Comparison of ENCODE assay signal across 10 cellular contexts in the genomic region with DNA sequence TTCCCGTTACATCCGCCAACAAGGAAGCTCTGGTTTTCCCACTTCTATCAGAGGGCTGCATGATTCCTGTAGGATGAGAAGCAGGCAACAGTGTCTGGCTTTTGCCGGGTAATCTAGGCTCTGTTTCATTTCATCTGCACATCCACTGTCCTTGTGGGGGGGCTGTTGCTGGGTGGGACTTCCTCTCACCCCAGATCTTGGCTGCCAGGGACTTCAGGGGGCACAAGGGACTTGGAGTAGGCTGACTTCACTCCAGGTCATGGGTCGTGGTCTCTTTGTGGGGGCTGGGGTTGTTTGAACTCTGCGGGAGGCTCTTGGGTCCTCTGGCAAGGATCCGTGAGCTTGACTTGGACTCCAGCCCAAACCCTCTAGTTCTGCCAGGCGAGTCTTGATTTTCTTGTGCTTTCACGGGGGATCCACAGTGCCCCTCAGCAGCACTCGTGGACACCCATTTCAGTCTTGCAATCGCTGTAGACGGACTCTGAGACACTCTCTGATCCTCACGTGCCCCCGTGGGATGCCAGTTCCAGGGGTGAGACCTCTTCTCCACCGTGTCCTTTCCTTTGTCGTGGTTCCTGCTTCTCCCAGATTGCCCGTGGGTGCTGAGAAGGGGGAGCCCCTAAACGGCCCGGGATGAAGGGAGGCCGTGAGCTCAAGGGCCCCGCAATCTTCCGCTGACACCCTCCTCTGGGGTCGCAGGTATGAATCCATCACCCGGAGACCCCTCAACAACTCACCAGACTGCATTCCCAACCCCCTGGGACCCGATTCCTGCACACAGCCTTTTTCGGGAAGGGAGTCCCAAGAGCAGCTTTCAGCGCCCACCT. TPM values are rescaled to one million over a fixed set of nuclear protein-coding genes. Genes with fewer than 3 reads are reported as not detected.
A peak's percentile ranks its signal among the peaks of the same experiment; 100 is the strongest.
DNase-seq lines count a peak whose midpoint lies in the region; ATAC-seq and TF ChIP-seq lines count a peak whose summit lies in the region.
"Had no signal": no experiment of that assay in that cellular context is flagged by ENCODE, and none has a peak within 500 bp of the region (broad histone marks: within the 10 kb centered on the region; RNA-seq: fewer than 3 reads in every experiment).

No MANE protein-coding gene starts in this region.

- H3K9me3 ChIP-seq in mesenchymal stem cell (ENCODE audit: control insufficient read depth, low read length) (peaks cover 3% of the 10 kb centered on the region), tibial artery (no peaks in the 10 kb centered on the region)

- H2AFZ ChIP-seq in mesenchymal stem cell (ENCODE audit: low read depth, low read length) = no peak overlapping the region

- no peaks in the 10 kb centered on the region for H3K79me1 ChIP-seq in mesenchymal stem cell (replicated peaks; ENCODE audit: low read length, poor library complexity, severe bottlenecking)

- intact Hi-C loops in tibial artery (cut with DNase I; ENCODE audit: low total_unique reads) = loop anchor here (10.0 kb wide), 1 partner anchor 87 kb away; a partner anchor contains a TSS

- H3K4me3 ChIP-seq in mesenchymal stem cell (ENCODE audit: insufficient read depth in 1 of 2, low read depth in 1 of 2, low read length in 2 of 2) (peak overlapping the region in 1 of 2 experiments; percentile 81), tibial artery (peak overlapping the region; percentile 46 to 61)
- H3K4me3 ChIP-seq: cardiac muscle cell had no signal

- no peak for ATAC-seq in activated T-cell treated with anti-CD3 and anti-CD28 coated beads, Interleukin-2, amount 50 U/mL, for 72 hours (replicated peaks in 1 of 2)
- ATAC-seq in central memory CD8-positive, alpha-beta T cell (replicated peaks; ENCODE audit: extremely low read depth, poor library complexity, severe bottlenecking) = no peak
- no peak for ATAC-seq in GM18517 (IDR thresholded peaks at IDR 0.05; ENCODE audit: unreplicated experiment)

- H3K4me1 Mint-ChIP-seq in activated T-cell treated with anti-CD3 and anti-CD28 coated beads, Interleukin-2, amount 50 U/mL, for 72 hours (ENCODE audit: low read depth) = peaks cover 21% of the 10 kb centered on the region
- peaks cover 18% of the 10 kb centered on the region for H3K4me1 Mint-ChIP-seq in central memory CD8-positive, alpha-beta T cell

- H3K36me3 ChIP-seq in mesenchymal stem cell (ENCODE audit: control insufficient read depth in 1 of 2, insufficient read depth in 2 of 2, low read depth in 1 of 2, low read length in 2 of 2) (no peaks in the 10 kb centered on the region), tibial artery (no peaks in the 10 kb centered on the region)
- H3K36me3 ChIP-seq: cardiac muscle cell had no signal

- H3K23ac ChIP-seq in mesenchymal stem cell (ENCODE audit: low read length in 2 of 2) = no peak overlapping the region

- H2BK5ac ChIP-seq in mesenchymal stem cell (ENCODE audit: low read depth, low read length, poor library complexity, severe bottlenecking) = no peak overlapping the region

- H3K4me1 ChIP-seq in mesenchymal stem cell (ENCODE audit: control insufficient read depth, insufficient read depth, low read depth, low read length) (no peaks in the 10 kb centered on the region), tibial artery (peaks cover 0 to 19% (median 9%) of the 10 kb centered on the region in 4 donors)

- peaks cover 77% of the 10 kb centered on the region for H3K27me3 Mint-ChIP-seq in activated T-cell treated with anti-CD3 and anti-CD28 coated beads, Interleukin-2, amount 50 U/mL, for 72 hours (ENCODE audit: low read depth)
- peaks cover 89% of the 10 kb centered on the region for H3K27me3 Mint-ChIP-seq in central memory CD8-positive, alpha-beta T cell

- H3K27ac ChIP-seq in mesenchymal stem cell (ENCODE audit: low read length, poor library complexity, severe bottlenecking) = no peak overlapping the region
- peak overlapping the region in 1 of 2 donors; percentile 22 for H3K27ac ChIP-seq in tibial artery
- H3K27ac ChIP-seq: cardiac muscle cell had no signal

- H2BK120ac ChIP-seq in mesenchymal stem cell (ENCODE audit: low read depth, low read length) = no peak overlapping the region

- TF ChIP-seq CTCF in tibial artery (IDR thresholded peaks at IDR 0.05) = no peak

- peaks cover 3 to 12% of the 10 kb centered on the region in 2 donors for H3K36me3 Mint-ChIP-seq in activated T-cell treated with anti-CD3 and anti-CD28 coated beads, Interleukin-2, amount 50 U/mL, for 72 hours (ENCODE audit: insufficient read depth in 2 of 2)
- H3K36me3 Mint-ChIP-seq in central memory CD8-positive, alpha-beta T cell (ENCODE audit: insufficient read depth) = peaks cover 7% of the 10 kb centered on the region

- H2BK15ac ChIP-seq in mesenchymal stem cell (ENCODE audit: low read depth, poor library complexity, severe bottlenecking) = no peak overlapping the region

- no peak overlapping the region for H3K14ac ChIP-seq in mesenchymal stem cell (ENCODE audit: low read length in 2 of 2)

- H3K4me3 Mint-ChIP-seq in activated T-cell treated with anti-CD3 and anti-CD28 coated beads, Interleukin-2, amount 50 U/mL, for 72 hours = peak overlapping the region; percentile 78 to 79
- H3K4me3 Mint-ChIP-seq in central memory CD8-positive, alpha-beta T cell = peak overlapping the region; percentile 52

- peaks cover 4 to 15% of the 10 kb centered on the region in 2 experiments for H3K27me3 ChIP-seq in mesenchymal stem cell (ENCODE audit: control insufficient read depth in 1 of 2, insufficient read depth in 1 of 2, low read length in 2 of 2)
- H3K27me3 ChIP-seq in tibial artery = peaks cover 0 to 5% of the 10 kb centered on the region in 2 donors

- no peak overlapping the region for H3K4ac ChIP-seq in mesenchymal stem cell (ENCODE audit: low read depth in 1 of 2, low read length in 2 of 2)

- peaks cover 4 to 6% of the 10 kb centered on the region in 2 donors for H3K9me3 Mint-ChIP-seq in activated T-cell treated with anti-CD3 and anti-CD28 coated beads, Interleukin-2, amount 50 U/mL, for 72 hours
- no peaks in the 10 kb centered on the region for H3K9me3 Mint-ChIP-seq in central memory CD8-positive, alpha-beta T cell

- no peak overlapping the region for H2BK12ac ChIP-seq in mesenchymal stem cell (ENCODE audit: low read length in 2 of 2)

- no peak for DNase-seq in activated T-cell treated with anti-CD3 and anti-CD28 coated beads, Interleukin-2, amount 50 U/mL, for 72 hours
- DNase-seq in activated T-cell treated with anti-CD3 and anti-CD28 coated beads for 4 hours (no peak), mesenchymal stem cell (no peak), tibial artery (peak in 1 of 2 donors; percentile 62), T-helper 9 cell (no peak), GM19238 (ENCODE audit: insufficient read length, low spot score) (no peak)
- no peak for DNase-seq in central memory CD8-positive, alpha-beta T cell (ENCODE audit: low spot score in 2 of 2)
- DNase-seq: NCI-H187 treated with DMSO at 0.1 percent for 48 hours had no signal

- no peak overlapping the region for H4K8ac ChIP-seq in mesenchymal stem cell (ENCODE audit: low read length)

- H3K27ac Mint-ChIP-seq in activated T-cell treated with anti-CD3 and anti-CD28 coated beads, Interleukin-2, amount 50 U/mL, for 72 hours = no peak overlapping the region
- no peak overlapping the region for H3K27ac Mint-ChIP-seq in central memory CD8-positive, alpha-beta T cell (ENCODE audit: low read depth)

- 87% methylated on average over 26 of the region's 26 CpGs for WGBS in mesenchymal stem cell

- H2AK5ac ChIP-seq in mesenchymal stem cell (ENCODE audit: low read length, severe bottlenecking) = no peak overlapping the region

- H3K9ac ChIP-seq in mesenchymal stem cell (ENCODE audit: low read length) = peak overlapping the region; percentile 89

- H3K18ac ChIP-seq in mesenchymal stem cell (ENCODE audit: low read depth in 1 of 2, low read length in 2 of 2) = no peak overlapping the region

- no peak overlapping the region for H4K91ac ChIP-seq in mesenchymal stem cell (ENCODE audit: low read length)

- H3K4me2 ChIP-seq in mesenchymal stem cell (ENCODE audit: low read length, poor library complexity, severe bottlenecking) = no peak overlapping the region

RNA-seq across cellular contexts. Expression of a gene that starts 21.4 kb away (rescaled TPM):
- 10 to 100 TPM; 15.0 to 19.2 TPM for total RNA-seq in activated T-cell treated with anti-CD3 and anti-CD28 coated beads, Interleukin-2, amount 50 U/mL, for 72 hours
- polyA plus RNA-seq in mesenchymal stem cell (2013, experiment 1 of 2) = 1.4 TPM
- 1.2 TPM for polyA plus RNA-seq in mesenchymal stem cell (2013, experiment 2 of 2)
